11 cellular contexts compared by ENCODE assay signal in the genomic region with DNA sequence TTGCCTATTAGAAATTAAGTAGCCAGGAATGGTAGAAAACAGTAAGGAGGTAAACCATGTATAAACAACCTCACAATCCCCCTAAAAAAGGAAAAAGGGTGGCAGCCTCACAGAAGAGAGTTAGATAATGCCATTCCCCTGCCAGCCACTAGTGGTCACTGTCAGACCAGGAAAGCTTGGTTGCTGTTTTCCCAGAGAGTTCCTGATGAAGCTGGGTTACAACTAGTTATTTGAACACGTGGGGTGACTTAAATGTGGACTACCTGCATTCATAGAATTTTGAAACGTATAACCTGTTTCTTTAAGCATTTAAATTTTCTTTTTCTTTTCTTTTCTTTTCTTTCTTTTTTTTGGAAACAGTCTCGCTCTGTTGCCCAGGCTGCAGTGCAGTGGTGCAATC. TPM values are rescaled to one million over a fixed set of nuclear protein-coding genes. Genes with fewer than 3 reads are reported as not detected.
DNase-seq lines count a peak whose midpoint lies in the region; TF ChIP-seq lines count a peak whose summit lies in the region.
"Had no signal": no experiment of that assay in that cellular context is flagged by ENCODE, and none has a peak within 500 bp of the region (broad histone marks: within the 10 kb centered on the region; RNA-seq: fewer than 3 reads in every experiment).

No MANE protein-coding gene starts in this region.

- peaks cover 11% of the 10 kb centered on the region for H3K27me3 Mint-ChIP-seq in endothelial cell (ENCODE audit: unreplicated experiment)

- no peak overlapping the region for H3K27ac ChIP-seq in spleen
- H3K27ac ChIP-seq: C4-2B had no signal

- H3K27me3 ChIP-seq in spleen (replicated peaks in 1 of 7), result peaks cover 0 to 35% (median 7%) of the 10 kb centered on the region in 7 donors

- H3K4me3 Mint-ChIP-seq in endothelial cell (ENCODE audit: unreplicated experiment), result no peak overlapping the region
- H3K4me3 Mint-ChIP-seq: activated T-cell treated with anti-CD3 and anti-CD28 coated beads, Interleukin-2, amount 50 U/mL, for 72 hours had no signal

- TF ChIP-seq POLR2A in spleen (IDR thresholded peaks at IDR 0.05), result no peak

- intact Hi-C loops in spleen (cut with DNase I; ENCODE audit: low total_unique reads), result no loop called here

- no peak overlapping the region for H3K27ac Mint-ChIP-seq in endothelial cell (ENCODE audit: unreplicated experiment)
- H3K27ac Mint-ChIP-seq: activated T-cell treated with anti-CD3 and anti-CD28 coated beads, Interleukin-2, amount 50 U/mL, for 72 hours had no signal

- no peak overlapping the region for H3K4me3 ChIP-seq in spleen

- no peaks in the 10 kb centered on the region for H3K36me3 Mint-ChIP-seq in endothelial cell (ENCODE audit: low read depth, unreplicated experiment)

- peaks cover 0 to 12% (median 2%) of the 10 kb centered on the region in 6 donors for H3K36me3 ChIP-seq in spleen

- H3K4me1 Mint-ChIP-seq in endothelial cell (ENCODE audit: unreplicated experiment), result peaks cover 3% of the 10 kb centered on the region

- peak; percentile 17 for DNase-seq in NOMO-1 treated with DMSO at 0.1 percent for 48 hours (lab: John Stamatoyannopoulos, UW; ENCODE audit: unreplicated experiment)
- no peak for DNase-seq in NOMO-1 (lab: John Stamatoyannopoulos, UW; ENCODE audit: unreplicated experiment in 2 of 2)
- peak; percentile 18 for DNase-seq in NCI-H1694 (lab: John Stamatoyannopoulos, UW)
- DNase-seq in endothelial cell (ENCODE audit: low spot score), result no peak
- no peak for DNase-seq in spleen
- no peak for DNase-seq in mesenteric fat pad (ENCODE audit: low spot score)
- DNase-seq in activated CD4-positive, alpha-beta T cell treated with anti-CD3 and anti-CD28 coated beads for 4 hours, result no peak
- DNase-seq in T-helper 9 cell, result no peak
- DNase-seq: NCI-H524 had no signal

- no peaks in the 10 kb centered on the region for H3K9me3 Mint-ChIP-seq in endothelial cell (ENCODE audit: unreplicated experiment)

- TF ChIP-seq CTCF in endothelial cell (IDR thresholded peaks at IDR 0.05; ENCODE audit: unreplicated experiment), result peak; percentile 91
- TF ChIP-seq CTCF in spleen (IDR thresholded peaks at IDR 0.05 in 8 of 11, conservative IDR thresholded peaks at IDR 0.05 in 3 of 11), result peak; percentile 21 to 81 (median 61)

- H3K9me3 ChIP-seq in spleen, result peaks cover 0 to 31% (median 25%) of the 10 kb centered on the region in 8 donors

- 81 to 86% (median 81%) methylated on average over 3 of the region's 3 CpGs for WGBS in spleen, 5 donors

- H3K4me1 ChIP-seq in spleen, result peaks cover 3 to 43% (median 20%) of the 10 kb centered on the region in 6 donors

RNA-seq across cellular contexts. Expression of gene GPRC5C, which starts 5.8 kb away (rescaled TPM):
- total RNA-seq in endothelial cell (ENCODE audit: unreplicated experiment) (24.7 TPM), spleen (10 to 100 TPM; 24.1 to 70.0 (median 36.6) TPM), mesenteric fat pad (17.9 TPM)
- polyA plus RNA-seq in spleen, result 10 to 100 TPM; 11.0 to 19.7 (median 18.9) TPM

RNA-seq across cellular contexts. Expression of gene CD300A, which starts 28.7 kb away (rescaled TPM):
- total RNA-seq in endothelial cell (ENCODE audit: unreplicated experiment) (not detected), spleen (100 to 1,000 TPM in 6 of 7 donors, 10 to 100 TPM in 1; 95.6 to 142 (median 111) TPM), mesenteric fat pad (19.0 TPM)
- polyA plus RNA-seq in spleen, result 10 to 100 TPM; 34.2 to 93.3 (median 76.1) TPM

Comparison
In these comparisons a context has a peak if more than half of its experiments do, and no peak if none do; other contexts are left out.
1. DNase-seq: peak in NOMO-1 treated with DMSO at 0.1 percent for 48 hours (single experiment) and NCI-H1694 (single experiment); none in NOMO-1 (0 of 2), endothelial cell (single experiment), spleen (single experiment), mesenteric fat pad (single experiment), activated CD4-positive, alpha-beta T cell treated with anti-CD3 and anti-CD28 coated beads for 4 hours (0 of 2) and T-helper 9 cell (single experiment).
2. RNA of gene CD300A, which starts 28.7 kb away (total RNA-seq): 95.6 to 142 TPM in spleen and 19.0 TPM in mesenteric fat pad (single experiment); not detected in endothelial cell (single experiment); every median in the first group is over 10 times any median in the second.